ENCODE assay signal across 1 cellular context in the genomic region with DNA sequence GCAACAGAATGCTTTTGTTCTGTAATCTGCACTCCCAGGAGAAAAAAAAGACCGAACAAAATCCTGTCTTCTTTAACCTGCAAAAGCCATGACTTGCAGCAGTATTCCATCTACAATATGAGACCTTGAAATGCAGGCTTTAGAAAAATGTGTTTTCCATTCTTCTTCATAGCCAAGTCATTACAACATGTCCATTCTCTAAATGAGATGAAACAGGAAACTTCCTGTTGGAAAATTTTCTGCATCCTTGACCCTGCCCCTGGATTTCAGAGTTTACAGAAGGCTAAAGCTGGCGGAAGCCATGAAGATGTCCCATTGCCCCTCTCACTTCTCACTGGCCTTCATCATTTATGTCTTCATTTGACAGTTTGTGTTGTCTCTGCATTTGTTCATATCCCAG.
A peak's percentile ranks its signal among the peaks of the same experiment; 100 is the strongest.
TF ChIP-seq lines count a peak whose summit lies in the region.

No MANE protein-coding gene starts in this region.

TF ChIP-seq in liver, 16 proteins besides CTCF, POLR2A, EP300 and RAD21 (continued from another document):
- TF ChIP-seq, protein P1, sequence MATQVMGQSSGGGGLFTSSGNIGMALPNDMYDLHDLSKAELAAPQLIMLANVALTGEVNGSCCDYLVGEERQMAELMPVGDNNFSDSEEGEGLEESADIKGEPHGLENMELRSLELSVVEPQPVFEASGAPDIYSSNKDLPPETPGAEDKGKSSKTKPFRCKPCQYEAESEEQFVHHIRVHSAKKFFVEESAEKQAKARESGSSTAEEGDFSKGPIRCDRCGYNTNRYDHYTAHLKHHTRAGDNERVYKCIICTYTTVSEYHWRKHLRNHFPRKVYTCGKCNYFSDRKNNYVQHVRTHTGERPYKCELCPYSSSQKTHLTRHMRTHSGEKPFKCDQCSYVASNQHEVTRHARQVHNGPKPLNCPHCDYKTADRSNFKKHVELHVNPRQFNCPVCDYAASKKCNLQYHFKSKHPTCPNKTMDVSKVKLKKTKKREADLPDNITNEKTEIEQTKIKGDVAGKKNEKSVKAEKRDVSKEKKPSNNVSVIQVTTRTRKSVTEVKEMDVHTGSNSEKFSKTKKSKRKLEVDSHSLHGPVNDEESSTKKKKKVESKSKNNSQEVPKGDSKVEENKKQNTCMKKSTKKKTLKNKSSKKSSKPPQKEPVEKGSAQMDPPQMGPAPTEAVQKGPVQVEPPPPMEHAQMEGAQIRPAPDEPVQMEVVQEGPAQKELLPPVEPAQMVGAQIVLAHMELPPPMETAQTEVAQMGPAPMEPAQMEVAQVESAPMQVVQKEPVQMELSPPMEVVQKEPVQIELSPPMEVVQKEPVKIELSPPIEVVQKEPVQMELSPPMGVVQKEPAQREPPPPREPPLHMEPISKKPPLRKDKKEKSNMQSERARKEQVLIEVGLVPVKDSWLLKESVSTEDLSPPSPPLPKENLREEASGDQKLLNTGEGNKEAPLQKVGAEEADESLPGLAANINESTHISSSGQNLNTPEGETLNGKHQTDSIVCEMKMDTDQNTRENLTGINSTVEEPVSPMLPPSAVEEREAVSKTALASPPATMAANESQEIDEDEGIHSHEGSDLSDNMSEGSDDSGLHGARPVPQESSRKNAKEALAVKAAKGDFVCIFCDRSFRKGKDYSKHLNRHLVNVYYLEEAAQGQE (IDR thresholded peaks at IDR 0.05): no peak
- peak; percentile 35 to 47 for TF ChIP-seq RXRA (IDR thresholded peaks at IDR 0.05)
- peak; percentile 7 for TF ChIP-seq SP1 (IDR thresholded peaks at IDR 0.05)
- TF ChIP-seq TAF1 (conservative IDR thresholded peaks at IDR 0.05): no peak
